8 cellular contexts compared by ENCODE assay signal in genomic region chr17:7687908-7688807, GRCh38. TPM values are rescaled to one million over a fixed set of nuclear protein-coding genes. Genes with fewer than 3 reads are reported as not detected.
A peak's percentile ranks its signal among the peaks of the same experiment; 100 is the strongest.
DNase-seq lines count a peak whose midpoint lies in the region; ATAC-seq and TF ChIP-seq lines count a peak whose summit lies in the region.

Gene WRAP53, plus strand, starts transcription at chr17:7688477. Its CDS starts 172 bp downstream, at chr17:7688649.

- DNase-seq in GDM1 (lab: John Stamatoyannopoulos, UW), result peak; percentile 94
- peak; percentile 100 for DNase-seq in H9
- DNase-seq in MG63, result peak; percentile 99
- peak; percentile 98 for DNase-seq in SHP77 treated with DMSO at 0.1 percent for 48 hours (lab: John Stamatoyannopoulos, UW)
- peak; percentile 99 for DNase-seq in activated effector memory CD4-positive, alpha-beta T cell treated with anti-CD3 and anti-CD28 coated beads, Interleukin-2, amount 50 U/mL, for 16 hours
- peak; percentile 99 for DNase-seq in fibroblast of the aortic adventitia (ENCODE audit: low read depth)
- peak; percentile 94 for DNase-seq in nephron progenitor cell
- DNase-seq in stimulated activated naive CD8-positive, alpha-beta T cell treated with anti-CD3 and anti-CD28 coated beads, Interleukin-15, amount 100 ng/mL, for 72 hours, result peak; percentile 97

- peak within 1 kb of the TSS; percentile 90 for H3K27ac ChIP-seq in H9 (ENCODE audit: insufficient read length, low read depth, low read length)

- peak within 1 kb of the TSS; percentile 87 for H2BK5ac ChIP-seq in H9 (ENCODE audit: insufficient read length, low read length)

- peak within 1 kb of the TSS; percentile 98 for H3K9ac ChIP-seq in H9 (ENCODE audit: extremely low read depth, insufficient read length, low read length)

- no peak within 1 kb of the TSS for H2BK20ac ChIP-seq in H9 (ENCODE audit: low read depth, low read length, poor library complexity, severe bottlenecking)

- peak within 1 kb of the TSS; percentile 91 for H3K4me3 ChIP-seq in MG63
- peak within 1 kb of the TSS; percentile 91 for H3K4me3 ChIP-seq in fibroblast of the aortic adventitia (ENCODE audit: low read depth, low read length)

- H2AK5ac ChIP-seq in H9 (ENCODE audit: insufficient read length, low read length), result no peak within 1 kb of the TSS

- no peaks in the 10 kb centered on the region for H4K20me1 ChIP-seq in H9 (ENCODE audit: control insufficient read depth, insufficient read depth, insufficient read length)

- H2BK120ac ChIP-seq in H9 (ENCODE audit: low read depth, low read length, poor library complexity, severe bottlenecking), result no peak within 1 kb of the TSS

- no peak within 1 kb of the TSS for H2BK15ac ChIP-seq in H9 (ENCODE audit: low read depth, low read length)

- TF ChIP-seq CTCF in H9 (conservative IDR thresholded peaks at IDR 0.05) (peak; percentile 100), fibroblast of the aortic adventitia (IDR thresholded peaks at IDR 0.05; ENCODE audit: insufficient read depth, low read length) (peak; percentile 97), nephron progenitor cell (IDR thresholded peaks at IDR 0.05) (peak; percentile 100)

- H3K27me3 Mint-ChIP-seq in H9 (ENCODE audit: low read depth) (no peaks in the 10 kb centered on the region), nephron progenitor cell (ENCODE audit: low read depth, poor library complexity) (peaks cover 3% of the 10 kb centered on the region)
- no peaks in the 10 kb centered on the region for H3K27me3 Mint-ChIP-seq in stimulated activated naive CD8-positive, alpha-beta T cell treated with anti-CD3 and anti-CD28 coated beads, Interleukin-15, amount 100 ng/mL, for 72 hours

- peak within 1 kb of the TSS; percentile 65 for H2AFZ ChIP-seq in H9 (ENCODE audit: low read length)

- H3K36me3 Mint-ChIP-seq in H9 (ENCODE audit: insufficient read depth in 1 of 3, low read depth in 3 of 3), result peaks cover 20 to 43% (median 35%) of the 10 kb centered on the region in 3 experiments
- peaks cover 33% of the 10 kb centered on the region for H3K36me3 Mint-ChIP-seq in nephron progenitor cell (ENCODE audit: low read depth)

- H3K79me1 ChIP-seq in H9 (ENCODE audit: insufficient read depth, low read depth, low read length, poor library complexity, severe bottlenecking), result no peaks in the 10 kb centered on the region

- H3K56ac ChIP-seq in H9 (ENCODE audit: insufficient read length, low read depth, low read length), result no peak within 1 kb of the TSS

- H3T11ph ChIP-seq in H9 (ENCODE audit: low read length), result no peak within 1 kb of the TSS

- H3K4me1 Mint-ChIP-seq in H9, result peaks cover 25 to 26% of the 10 kb centered on the region in 2 experiments
- peaks cover 45% of the 10 kb centered on the region for H3K4me1 Mint-ChIP-seq in nephron progenitor cell
- H3K4me1 Mint-ChIP-seq in stimulated activated naive CD8-positive, alpha-beta T cell treated with anti-CD3 and anti-CD28 coated beads, Interleukin-15, amount 100 ng/mL, for 72 hours, result peaks cover 49% of the 10 kb centered on the region

- no peaks in the 10 kb centered on the region for H3K27me3 ChIP-seq in H9 (ENCODE audit: insufficient read depth, low read length)
- no peaks in the 10 kb centered on the region for H3K27me3 ChIP-seq in MG63

- H3K4me1 ChIP-seq in H9 (ENCODE audit: insufficient read depth, low read length), result no peaks in the 10 kb centered on the region; the same call in 1 of the 2 replicates

- no peaks in the 10 kb centered on the region for H3K9me3 ChIP-seq in H9 (ENCODE audit: control insufficient read depth, low read depth, low read length)
- no peaks in the 10 kb centered on the region for H3K9me3 ChIP-seq in MG63

- peak within 1 kb of the TSS; percentile 92 for H4K5ac ChIP-seq in H9 (ENCODE audit: insufficient read length, low read depth, low read length)

- ATAC-seq in stimulated activated naive CD8-positive, alpha-beta T cell treated with anti-CD3 and anti-CD28 coated beads, Interleukin-15, amount 100 ng/mL, for 72 hours, result peak; percentile 89

- peak within 1 kb of the TSS; percentile 61 for H4K8ac ChIP-seq in H9 (replicated peaks; ENCODE audit: insufficient read length, low read depth, low read length)

- H3K18ac ChIP-seq in H9 (ENCODE audit: insufficient read length, low read depth, low read length), result peak within 1 kb of the TSS; percentile 66

- H3K27ac Mint-ChIP-seq in H9, result peak within 1 kb of the TSS; percentile 100
- peak within 1 kb of the TSS; percentile 100 for H3K27ac Mint-ChIP-seq in nephron progenitor cell
- H3K27ac Mint-ChIP-seq in stimulated activated naive CD8-positive, alpha-beta T cell treated with anti-CD3 and anti-CD28 coated beads, Interleukin-15, amount 100 ng/mL, for 72 hours, result peak within 1 kb of the TSS; percentile 99 to 100

- no peaks in the 10 kb centered on the region; a peak in 1 of 5 replicates for H3K9me3 Mint-ChIP-seq in H9
- H3K9me3 Mint-ChIP-seq in nephron progenitor cell, result no peaks in the 10 kb centered on the region
- no peaks in the 10 kb centered on the region for H3K9me3 Mint-ChIP-seq in stimulated activated naive CD8-positive, alpha-beta T cell treated with anti-CD3 and anti-CD28 coated beads, Interleukin-15, amount 100 ng/mL, for 72 hours

- H4K91ac ChIP-seq in H9 (ENCODE audit: insufficient read length, low read depth, low read length), result no peak within 1 kb of the TSS

- peak within 1 kb of the TSS; percentile 54; the same call in 1 of the 2 replicates for H3K14ac ChIP-seq in H9 (ENCODE audit: insufficient read depth, low read length)

- peaks cover 18% of the 10 kb centered on the region for H3K23me2 ChIP-seq in H9 (ENCODE audit: insufficient read length, low read depth, low read length, poor library complexity, severe bottlenecking)

- no peak within 1 kb of the TSS for H2BK12ac ChIP-seq in H9 (ENCODE audit: insufficient read length, low read depth, low read length)

- no CpG with 5 or more reads among the region's 51 CpGs for WGBS in H9 (ENCODE audit: extremely low coverage, insufficient read length, low lambda C conversion rate)

- H3K4me2 ChIP-seq in H9 (ENCODE audit: insufficient read depth, insufficient read length, low read length), result peak within 1 kb of the TSS; percentile 87

- peaks cover 29% of the 10 kb centered on the region for H3K36me3 ChIP-seq in MG63

- no peak within 1 kb of the TSS for H3K23ac ChIP-seq in H9 (ENCODE audit: insufficient read length, low read depth, low read length)

- no peak within 1 kb of the TSS for H3K4ac ChIP-seq in H9 (ENCODE audit: low read depth, low read length)

- H3K4me3 Mint-ChIP-seq in H9 (peak within 1 kb of the TSS; percentile 94 to 97), nephron progenitor cell (peak within 1 kb of the TSS; percentile 96)
- H3K4me3 Mint-ChIP-seq in stimulated activated naive CD8-positive, alpha-beta T cell treated with anti-CD3 and anti-CD28 coated beads, Interleukin-15, amount 100 ng/mL, for 72 hours, result peak within 1 kb of the TSS; percentile 94 to 96

- peaks cover 25% of the 10 kb centered on the region for H3K79me2 ChIP-seq in H9 (ENCODE audit: insufficient read depth, low read length)

RNA-seq across cellular contexts. Expression of gene WRAP53, which starts in this region (rescaled TPM):
- total RNA-seq in H9 (2021) (27.0 and 29.8 TPM in 2 replicates), fibroblast of the aortic adventitia (ENCODE audit: low replicate concordance) (7.4 and 11.0 TPM in 2 replicates)
- 13.4 and 25.9 TPM in 2 replicates for total RNA-seq in MG63 (2014; rRNA removed; shearing (Covaris generic); ENCODE audit: low replicate concordance)

Comparison
In these comparisons a context has a peak if more than half of its experiments do, and no peak if none do; other contexts are left out.
1. Peak in every context shown above with its lines: DNase-seq, ATAC-seq, H3K4me3 ChIP-seq and H3K27ac ChIP-seq.